In genomic region chr6:156954191-156954590, GRCh38 we compare ENCODE assay signal across 11 cellular contexts.
DNase-seq lines count a peak whose midpoint lies in the region; ATAC-seq and TF ChIP-seq lines count a peak whose summit lies in the region.
"Had no signal": no experiment of that assay in that cellular context is flagged by ENCODE, and none has a peak within 500 bp of the region (broad histone marks: within the 10 kb centered on the region; RNA-seq: fewer than 3 reads in every experiment).

No MANE protein-coding gene starts in this region.

- H3K4me3 ChIP-seq in brain microvascular endothelial cell (ENCODE audit: low read depth, low read length), result no peak overlapping the region
- H3K4me3 ChIP-seq in vagina, result no peak overlapping the region

- peaks cover 78% of the 10 kb centered on the region for H3K4me1 ChIP-seq in vagina

- ATAC-seq in natural killer cell, result no peak
- no peak for ATAC-seq in natural killer cell treated with Interleukin-12 subunit alpha and Interleukin-12 subunit beta and Interleukin-15 and Interleukin-18, amount 100 ng/mL, for 72 hours
- no peak for ATAC-seq in stimulated activated naive CD8-positive, alpha-beta T cell treated with anti-CD3 and anti-CD28 coated beads, Interleukin-15, Interleukin-2, amounts not matched to agents 100 U/mL and 50 U/mL, for 24 hours

- H3K4me3 Mint-ChIP-seq in natural killer cell, result no peak overlapping the region
- H3K4me3 Mint-ChIP-seq in natural killer cell treated with Interleukin-12 subunit alpha and Interleukin-12 subunit beta and Interleukin-15 and Interleukin-18, amount 100 ng/mL, for 72 hours, result no peak overlapping the region
- H3K4me3 Mint-ChIP-seq in nephron, result peak overlapping the region in 1 of 3 experiments; percentile 35
- H3K4me3 Mint-ChIP-seq: activated naive CD4-positive, alpha-beta T cell treated with anti-CD3 and anti-CD28 coated beads for 36 hours had no signal

- intact Hi-C loops in natural killer cell (cut with micrococcal nuclease), result no loop called here
- intact Hi-C loops in vagina (cut with DNase I), result no loop called here

- H3K27ac ChIP-seq in brain microvascular endothelial cell (peak overlapping the region; percentile 80), vagina (peak overlapping the region; percentile 56)

- no peaks in the 10 kb centered on the region for H3K27me3 Mint-ChIP-seq in natural killer cell (ENCODE audit: low read depth in 2 of 2)
- H3K27me3 Mint-ChIP-seq in natural killer cell treated with Interleukin-12 subunit alpha and Interleukin-12 subunit beta and Interleukin-15 and Interleukin-18, amount 100 ng/mL, for 72 hours, result no peaks in the 10 kb centered on the region
- no peaks in the 10 kb centered on the region for H3K27me3 Mint-ChIP-seq in nephron (ENCODE audit: low read depth)
- H3K27me3 Mint-ChIP-seq: effector memory CD8-positive, alpha-beta T cell; progenitor cell of endocrine pancreas had no signal

- H3K4me1 Mint-ChIP-seq in natural killer cell (peaks cover 62 to 73% of the 10 kb centered on the region in 2 donors), nephron (peaks cover 71% of the 10 kb centered on the region)
- H3K4me1 Mint-ChIP-seq in natural killer cell treated with Interleukin-12 subunit alpha and Interleukin-12 subunit beta and Interleukin-15 and Interleukin-18, amount 100 ng/mL, for 72 hours (ENCODE audit: low read depth in 2 of 2), result peaks cover 48 to 51% of the 10 kb centered on the region in 2 donors

- peak overlapping the region; percentile 57 to 70 for H3K27ac Mint-ChIP-seq in natural killer cell
- no peak overlapping the region for H3K27ac Mint-ChIP-seq in natural killer cell treated with Interleukin-12 subunit alpha and Interleukin-12 subunit beta and Interleukin-15 and Interleukin-18, amount 100 ng/mL, for 72 hours
- H3K27ac Mint-ChIP-seq in nephron, result peak overlapping the region; percentile 87 to 94 (median 93)
- H3K27ac Mint-ChIP-seq: activated naive CD4-positive, alpha-beta T cell treated with anti-CD3 and anti-CD28 coated beads for 36 hours had no signal

- H3K9me3 ChIP-seq in vagina, result no peaks in the 10 kb centered on the region

- H3K27me3 ChIP-seq in brain microvascular endothelial cell (replicated peaks) (no peaks in the 10 kb centered on the region), vagina (no peaks in the 10 kb centered on the region)

- no peaks in the 10 kb centered on the region for H3K36me3 Mint-ChIP-seq in natural killer cell
- H3K36me3 Mint-ChIP-seq in natural killer cell treated with Interleukin-12 subunit alpha and Interleukin-12 subunit beta and Interleukin-15 and Interleukin-18, amount 100 ng/mL, for 72 hours, result no peaks in the 10 kb centered on the region
- H3K36me3 Mint-ChIP-seq in nephron (ENCODE audit: low read depth), result no peaks in the 10 kb centered on the region

- H3K9me3 Mint-ChIP-seq in natural killer cell, result no peaks in the 10 kb centered on the region
- no peaks in the 10 kb centered on the region for H3K9me3 Mint-ChIP-seq in natural killer cell treated with Interleukin-12 subunit alpha and Interleukin-12 subunit beta and Interleukin-15 and Interleukin-18, amount 100 ng/mL, for 72 hours
- no peaks in the 10 kb centered on the region for H3K9me3 Mint-ChIP-seq in nephron
- H3K9me3 Mint-ChIP-seq: activated naive CD4-positive, alpha-beta T cell treated with anti-CD3 and anti-CD28 coated beads for 36 hours; effector memory CD8-positive, alpha-beta T cell had no signal

- in situ Hi-C loops in brain microvascular endothelial cell (cut with HindIII; ENCODE audit: low pct_ligation_motif_present, low sequenced_read_pairs), result no loop called here

- no peaks in the 10 kb centered on the region for H3K36me3 ChIP-seq in brain microvascular endothelial cell (replicated peaks)
- H3K36me3 ChIP-seq in vagina, result no peaks in the 10 kb centered on the region

- TF ChIP-seq CTCF in natural killer cell (IDR thresholded peaks at IDR 0.05), result no peak
- no peak for TF ChIP-seq CTCF in brain microvascular endothelial cell (IDR thresholded peaks at IDR 0.05; ENCODE audit: low read depth, low read length, missing control alignments)
- no peak for TF ChIP-seq CTCF in nephron (IDR thresholded peaks at IDR 0.05; ENCODE audit: unreplicated experiment in 3 of 3)
- TF ChIP-seq CTCF in vagina (IDR thresholded peaks at IDR 0.05), result no peak

- no peak for TF ChIP-seq POLR2A in vagina (IDR thresholded peaks at IDR 0.05)

- DNase-seq in natural killer cell (no peak), brain microvascular endothelial cell (no peak), vagina (ENCODE audit: extremely low spot score in 2 of 2) (no peak), NCI-H2196 treated with DMSO at 0.1 percent for 48 hours (lab: John Stamatoyannopoulos, UW; ENCODE audit: unreplicated experiment) (no peak)
- no peak for DNase-seq in natural killer cell treated with Interleukin-12 subunit alpha and Interleukin-12 subunit beta and Interleukin-15 and Interleukin-18, amount 100 ng/mL, for 72 hours (ENCODE audit: low spot score)
- no peak for DNase-seq in activated CD4-positive, CD25-positive, alpha-beta regulatory T cell (lab: John Stamatoyannopoulos, UW)
- DNase-seq in stimulated activated naive CD8-positive, alpha-beta T cell treated with anti-CD3 and anti-CD28 coated beads, Interleukin-15, Interleukin-2, amounts not matched to agents 100 U/mL and 50 U/mL, for 24 hours, result no peak
- DNase-seq: effector memory CD8-positive, alpha-beta T cell had no signal

Comparison
In these comparisons a context has a peak if more than half of its experiments do, and no peak if none do; other contexts are left out.
1. H3K27ac Mint-ChIP-seq: peak in natural killer cell (2 of 2) and nephron (3 of 3); none in natural killer cell treated with Interleukin-12 subunit alpha and Interleukin-12 subunit beta and Interleukin-15 and Interleukin-18, amount 100 ng/mL, for 72 hours (0 of 2).